In genomic region chr11:69296890-69297224, GRCh38 we compare ENCODE assay signal across 8 cellular contexts. TPM values are rescaled to one million over a fixed set of nuclear protein-coding genes. Genes with fewer than 3 reads are reported as not detected.
DNase-seq lines count a peak whose midpoint lies in the region; ATAC-seq and TF ChIP-seq lines count a peak whose summit lies in the region.

No MANE protein-coding gene starts in this region.

- no peaks in the 10 kb centered on the region for H3K27me3 ChIP-seq in right cardiac atrium (ENCODE audit: control insufficient read depth, insufficient read depth)
- H3K27me3 ChIP-seq in thoracic aorta (replicated peaks; ENCODE audit: insufficient read depth): no peaks in the 10 kb centered on the region

- H3K4me1 Mint-ChIP-seq in activated CD4-positive, alpha-beta T cell treated with anti-CD3 and anti-CD28 coated beads, Interleukin-2, amount 10 ng/mL, durations not matched to agents 7 days and 5 days: peaks cover 55% of the 10 kb centered on the region

- H3K36me3 Mint-ChIP-seq in activated CD4-positive, alpha-beta T cell treated with anti-CD3 and anti-CD28 coated beads, Interleukin-2, amount 10 ng/mL, durations not matched to agents 7 days and 5 days (ENCODE audit: low read depth): peaks cover 3% of the 10 kb centered on the region

- H3K27ac ChIP-seq in VCaP (peak overlapping the region; percentile 89), right cardiac atrium (ENCODE audit: low read length) (peak overlapping the region; percentile 64), thoracic aorta (peak overlapping the region; percentile 85 to 95)

- H3K4me3 ChIP-seq in right cardiac atrium (ENCODE audit: low read length) (no peak overlapping the region), thoracic aorta (peak overlapping the region; percentile 61)

- H3K4me1 ChIP-seq in right cardiac atrium (ENCODE audit: control insufficient read depth, insufficient read depth, low read length) (peaks cover 15% of the 10 kb centered on the region), thoracic aorta (ENCODE audit: control insufficient read depth in 1 of 2, low read depth in 2 of 2) (peaks cover 27 to 48% of the 10 kb centered on the region in 2 donors)

- intact Hi-C loops in right cardiac atrium (cut with DNase I): loop anchor here (5.0 to 10.0 kb wide), 3 partner anchors 148 to 345 kb away; partner anchors contain the start of gene CCND1 (in 1 of the 4)

- H3K9me3 ChIP-seq in right cardiac atrium (ENCODE audit: control insufficient read depth, low read length) (no peaks in the 10 kb centered on the region), thoracic aorta (no peaks in the 10 kb centered on the region)

- no peaks in the 10 kb centered on the region for H3K9me3 Mint-ChIP-seq in activated CD4-positive, alpha-beta T cell treated with anti-CD3 and anti-CD28 coated beads, Interleukin-2, amount 10 ng/mL, durations not matched to agents 7 days and 5 days

- TF ChIP-seq CTCF in VCaP (conservative IDR thresholded peaks at IDR 0.05): no peak
- TF ChIP-seq CTCF in thoracic aorta (IDR thresholded peaks at IDR 0.05): no peak

- peak overlapping the region; percentile 88 for H3K27ac Mint-ChIP-seq in activated CD4-positive, alpha-beta T cell treated with anti-CD3 and anti-CD28 coated beads, Interleukin-2, amount 10 ng/mL, durations not matched to agents 7 days and 5 days

- 25% methylated on average over 3 of the region's 3 CpGs for WGBS in right cardiac atrium

- no peaks in the 10 kb centered on the region for H3K27me3 Mint-ChIP-seq in activated CD4-positive, alpha-beta T cell treated with anti-CD3 and anti-CD28 coated beads, Interleukin-2, amount 10 ng/mL, durations not matched to agents 7 days and 5 days

- CTCF ChIA-PET in activated CD4-positive, alpha-beta T cell treated with anti-CD3 and anti-CD28 coated beads, Interleukin-2, amount 10 ng/mL, durations not matched to agents 7 days and 5 days (lab: Charles Lee): interaction anchor here (0.6 to 2.2 kb wide), 5 partner anchors 10 to 201 kb away, joined by 3 to 7 read pairs (median 3); no protein-coding TSS in a partner anchor

- POLR2A ChIA-PET in activated CD4-positive, alpha-beta T cell treated with anti-CD3 and anti-CD28 coated beads, Interleukin-2, amount 10 ng/mL, durations not matched to agents 7 days and 5 days (lab: Charles Lee): interaction anchor here (1.4 kb wide), 1 partner anchor 15 kb away, joined by 4 read pairs; no protein-coding TSS in a partner anchor

- DNase-seq in activated CD4-positive, alpha-beta T cell treated with anti-CD3 and anti-CD28 coated beads, Interleukin-2, amount 10 ng/mL, durations not matched to agents 7 days and 5 days: peak; percentile 65
- DNase-seq in activated CD4-positive, alpha-beta T cell treated with anti-CD3 and anti-CD28 coated beads, Interleukin-2, amount 50 U/mL, for 1 hour: no peak
- no peak for DNase-seq in right cardiac atrium
- DNase-seq in thoracic aorta (ENCODE audit: low spot score): no peak
- DNase-seq in DMS79 (lab: John Stamatoyannopoulos, UW): no peak
- DNase-seq in DMS53 (lab: John Stamatoyannopoulos, UW): no peak

- no peaks in the 10 kb centered on the region for H3K36me3 ChIP-seq in thoracic aorta

- ATAC-seq in right cardiac atrium: peak; percentile 66 to 75
- ATAC-seq in thoracic aorta (ENCODE audit: insufficient number of reproducible peaks, low FRiP score, low read depth): no peak
- ATAC-seq in GM18873 (IDR thresholded peaks at IDR 0.05; ENCODE audit: low FRiP score, unreplicated experiment): no peak

- H3K4me3 Mint-ChIP-seq in activated CD4-positive, alpha-beta T cell treated with anti-CD3 and anti-CD28 coated beads, Interleukin-2, amount 10 ng/mL, durations not matched to agents 7 days and 5 days: peak overlapping the region; percentile 45

RNA-seq across cellular contexts. Expression of gene MYEOV, which starts 2.9 kb away (rescaled TPM):
- not detected for total RNA-seq in activated CD4-positive, alpha-beta T cell treated with anti-CD3 and anti-CD28 coated beads, Interleukin-2, amount 10 ng/mL, durations not matched to agents 7 days and 5 days
- under 1 TPM in 1 of 4 donors, not detected in 3; 0.11 TPM for total RNA-seq in right cardiac atrium
- not detected for polyA plus RNA-seq in right cardiac atrium
- 1 to 10 TPM; 1.1 to 1.3 TPM for total RNA-seq in thoracic aorta

Comparison
In these comparisons a context has a peak if more than half of its experiments do, and no peak if none do; other contexts are left out.
1. ATAC-seq: peak in right cardiac atrium (2 of 2); none in thoracic aorta (single experiment) and GM18873 (single experiment).
2. Peak in every context shown above with its lines, with median percentiles within 50 percentile points of each other: H3K27ac ChIP-seq.